Comparison of ENCODE assay signal across 8 cellular contexts in the genomic region with DNA sequence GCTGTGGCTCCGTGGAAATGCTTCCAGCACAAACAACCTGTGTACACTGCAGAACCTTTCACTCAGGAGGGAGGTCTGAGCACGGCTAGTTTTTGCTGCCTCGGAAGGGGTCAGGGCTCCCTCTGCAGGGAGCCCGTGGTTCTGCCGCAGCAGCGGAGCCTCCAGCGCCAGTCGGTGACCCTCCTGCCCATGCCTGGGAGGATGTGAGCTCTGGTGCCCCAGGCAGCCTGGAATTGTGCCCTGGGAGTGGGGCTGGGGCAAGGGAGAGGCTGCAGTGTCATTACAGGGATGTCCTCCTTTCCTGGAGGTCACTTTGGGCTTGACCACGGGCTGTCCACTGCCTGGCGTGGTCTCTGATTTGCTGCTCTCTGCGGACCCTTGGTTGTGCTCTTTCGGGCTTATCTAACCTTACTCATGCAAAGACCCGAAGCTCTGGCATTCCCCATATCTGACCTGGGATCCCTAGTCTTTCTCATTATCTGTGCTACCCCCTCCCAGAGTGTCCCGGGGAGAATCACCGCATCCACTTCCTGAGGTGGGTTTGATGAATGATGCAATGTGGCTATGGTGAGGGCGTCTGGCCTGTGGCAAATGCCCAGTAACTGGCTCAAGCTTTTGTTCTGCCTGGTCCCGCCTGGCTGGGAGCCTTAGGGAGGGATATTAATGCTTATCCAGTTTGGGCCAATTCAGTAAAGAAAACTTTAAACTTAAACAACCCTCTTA.
DNase-seq lines count a peak whose midpoint lies in the region; ATAC-seq and TF ChIP-seq lines count a peak whose summit lies in the region.

No MANE protein-coding gene starts in this region.

- H3K36me3 Mint-ChIP-seq in effector memory CD8-positive, alpha-beta T cell (ENCODE audit: insufficient read depth): peaks cover 34% of the 10 kb centered on the region

- no peaks in the 10 kb centered on the region for H3K9me3 Mint-ChIP-seq in effector memory CD8-positive, alpha-beta T cell

- DNase-seq in AG09309 (ENCODE audit: low read depth): no peak
- DNase-seq in NCI-H82 treated with DMSO at 0.1 percent for 48 hours (lab: John Stamatoyannopoulos, UW; ENCODE audit: unreplicated experiment): peak; percentile 33
- peak; percentile 91 for DNase-seq in activated CD8-positive, alpha-beta memory T cell treated with anti-CD3 and anti-CD28 coated beads for 24 hours
- DNase-seq in effector memory CD8-positive, alpha-beta T cell: peak; percentile 68 to 75 (median 71)
- peak; percentile 69 for DNase-seq in midbrain (lab: John Stamatoyannopoulos, UW)
- DNase-seq in stimulated activated CD8-positive, alpha-beta memory T cell treated with anti-CD3 and anti-CD28 coated beads, Interleukin-4, amount 100 ng/mL, for 48 hours: peak; percentile 86

- H3K4me3 Mint-ChIP-seq in effector memory CD8-positive, alpha-beta T cell: peak overlapping the region; percentile 62 to 64

- H3K4me1 Mint-ChIP-seq in effector memory CD8-positive, alpha-beta T cell (ENCODE audit: low read depth in 2 of 2): peaks cover 46 to 56% of the 10 kb centered on the region in 2 donors

- H3K27me3 Mint-ChIP-seq in effector memory CD8-positive, alpha-beta T cell: no peaks in the 10 kb centered on the region

- peak; percentile 93 for TF ChIP-seq CTCF in AG09309 (IDR thresholded peaks at IDR 0.05; ENCODE audit: control insufficient read depth, insufficient read depth, low read depth, low read length, missing control alignments)

- no peak overlapping the region for H3K4me3 ChIP-seq in AG09309 (ENCODE audit: control insufficient read depth, low read depth, low read length)

- peak overlapping the region; percentile 82 to 84 for H3K27ac Mint-ChIP-seq in effector memory CD8-positive, alpha-beta T cell

- ATAC-seq in GM18867 (IDR thresholded peaks at IDR 0.05; ENCODE audit: unreplicated experiment): peak; percentile 64
- peak; percentile 58 for ATAC-seq in HG03139 (IDR thresholded peaks at IDR 0.05; ENCODE audit: unreplicated experiment)
- ATAC-seq in effector memory CD8-positive, alpha-beta T cell (replicated peaks): peak; percentile 47
